Comparison of ENCODE assay signal across 1 cellular context in genomic region chrX:130173190-130173895, GRCh38.
TF ChIP-seq lines count a peak whose summit lies in the region.

No MANE protein-coding gene starts in this region.

TF ChIP-seq in SK-N-SH, 30 proteins besides CTCF, POLR2A, EP300 and RAD21 (continued from another document):
- no peak for TF ChIP-seq USF1 (IDR thresholded peaks at IDR 0.05; ENCODE audit: borderline replicate concordance, low read depth)
- no peak for TF ChIP-seq MEF2A (IDR thresholded peaks at IDR 0.05; ENCODE audit: borderline replicate concordance, low read depth)
- TF ChIP-seq PBX3 (IDR thresholded peaks at IDR 0.05) = no peak
- TF ChIP-seq FOXM1 (IDR thresholded peaks at IDR 0.05; ENCODE audit: low read depth) = no peak
